Comparison of ENCODE assay signal across 8 cellular contexts in genomic region chr3:48428088-48428862, GRCh38. TPM values are rescaled to one million over a fixed set of nuclear protein-coding genes. Genes with fewer than 3 reads are reported as not detected.
DNase-seq lines count a peak whose midpoint lies in the region; ATAC-seq and TF ChIP-seq lines count a peak whose summit lies in the region.

No MANE protein-coding gene starts in this region.

- no peak for TF ChIP-seq CTCF in activated CD8-positive, alpha-beta T cell treated with anti-CD3 and anti-CD28 coated beads for 36 hours (IDR thresholded peaks at IDR 0.05)
- no peak for TF ChIP-seq CTCF in spleen (IDR thresholded peaks at IDR 0.05 in 8 of 11, conservative IDR thresholded peaks at IDR 0.05 in 3 of 11)

- H3K4me3 ChIP-seq in iPS-15b (ENCODE audit: low read depth, low read length) (peak overlapping the region; percentile 78), spleen (peak overlapping the region; percentile 70 to 83 (median 76))

- WGBS in spleen, 5 donors, result 47 to 71% (median 57%) methylated on average over 11 to 18 of the region's 18 CpGs

- peak overlapping the region; percentile 8 for H3K27ac Mint-ChIP-seq in activated CD4-positive, alpha-beta T cell treated with anti-CD3 and anti-CD28 coated beads, Interleukin-2, amount 10 ng/mL, durations not matched to agents 24 days and 14 days
- no peak overlapping the region for H3K27ac Mint-ChIP-seq in activated CD8-positive, alpha-beta T cell treated with anti-CD3 and anti-CD28 coated beads for 36 hours

- H3K9me3 Mint-ChIP-seq in activated CD4-positive, alpha-beta T cell treated with anti-CD3 and anti-CD28 coated beads, Interleukin-2, amount 10 ng/mL, durations not matched to agents 24 days and 14 days, result no peaks in the 10 kb centered on the region
- no peaks in the 10 kb centered on the region for H3K9me3 Mint-ChIP-seq in activated CD8-positive, alpha-beta T cell treated with anti-CD3 and anti-CD28 coated beads for 36 hours

- DNase-seq in activated CD4-positive, alpha-beta T cell treated with anti-CD3 and anti-CD28 coated beads, Interleukin-2, amount 10 ng/mL, durations not matched to agents 24 days and 14 days, result no peak
- no peak for DNase-seq in activated CD4-positive, alpha-beta T cell treated with anti-CD3 and anti-CD28 coated beads for 1 hour
- no peak for DNase-seq in activated CD8-positive, alpha-beta T cell treated with anti-CD3 and anti-CD28 coated beads for 36 hours
- DNase-seq in spleen (no peak), NCI-H1694 treated with DMSO at 0.1 percent for 48 hours (lab: John Stamatoyannopoulos, UW) (no peak), amniotic stem cell (lab: John Stamatoyannopoulos, UW) (no peak)

- H3K27ac ChIP-seq in spleen, result peak overlapping the region; percentile 35 to 89 (median 86)

- H3K36me3 ChIP-seq in iPS-15b (ENCODE audit: control insufficient read depth, insufficient read depth, low read length) (peaks cover 32% of the 10 kb centered on the region), spleen (peaks cover 0 to 29% (median 14%) of the 10 kb centered on the region in 6 donors)

- H3K4me1 Mint-ChIP-seq in activated CD4-positive, alpha-beta T cell treated with anti-CD3 and anti-CD28 coated beads, Interleukin-2, amount 10 ng/mL, durations not matched to agents 24 days and 14 days, result peaks cover 19% of the 10 kb centered on the region
- H3K4me1 Mint-ChIP-seq in activated CD8-positive, alpha-beta T cell treated with anti-CD3 and anti-CD28 coated beads for 36 hours (ENCODE audit: low read depth), result peaks cover 4% of the 10 kb centered on the region

- H3K4me1 ChIP-seq in iPS-15b (ENCODE audit: control insufficient read depth, insufficient read depth, low read length), result peaks cover 19% of the 10 kb centered on the region
- peaks cover 8 to 93% (median 50%) of the 10 kb centered on the region in 6 donors for H3K4me1 ChIP-seq in spleen

- peaks cover 20% of the 10 kb centered on the region for H3K27me3 Mint-ChIP-seq in activated CD4-positive, alpha-beta T cell treated with anti-CD3 and anti-CD28 coated beads, Interleukin-2, amount 10 ng/mL, durations not matched to agents 24 days and 14 days
- H3K27me3 Mint-ChIP-seq in activated CD8-positive, alpha-beta T cell treated with anti-CD3 and anti-CD28 coated beads for 36 hours, result peaks cover 6% of the 10 kb centered on the region

- TF ChIP-seq POLR2A in spleen (IDR thresholded peaks at IDR 0.05), result no peak

- POLR2A ChIA-PET in activated CD8-positive, alpha-beta T cell treated with anti-CD3 and anti-CD28 coated beads for 36 hours (lab: Charles Lee), result interaction anchor here (2.4 kb wide), 1 partner anchor 11 kb away, joined by 8 read pairs; the partner anchor contains the start of genes CCDC51 and TMA7

- intact Hi-C loops in activated CD4-positive, alpha-beta T cell treated with anti-CD3 and anti-CD28 coated beads, Interleukin-2, amount 10 ng/mL, durations not matched to agents 24 days and 14 days (cut with micrococcal nuclease), result no loop called here
- intact Hi-C loops in activated CD8-positive, alpha-beta T cell treated with anti-CD3 and anti-CD28 coated beads for 36 hours (cut with micrococcal nuclease), result no loop called here
- intact Hi-C loops in spleen (cut with DNase I; ENCODE audit: low total_unique reads), result no loop called here

- peaks cover 11% of the 10 kb centered on the region for H3K36me3 Mint-ChIP-seq in activated CD4-positive, alpha-beta T cell treated with anti-CD3 and anti-CD28 coated beads, Interleukin-2, amount 10 ng/mL, durations not matched to agents 24 days and 14 days (ENCODE audit: low read depth)
- peaks cover 10% of the 10 kb centered on the region for H3K36me3 Mint-ChIP-seq in activated CD8-positive, alpha-beta T cell treated with anti-CD3 and anti-CD28 coated beads for 36 hours (ENCODE audit: low read depth)

- CTCF ChIA-PET in activated CD8-positive, alpha-beta T cell treated with anti-CD3 and anti-CD28 coated beads for 36 hours (lab: Charles Lee), result interaction anchor here (1.0 to 2.9 kb wide), 2 partner anchors 8 to 18 kb away, joined by 3 to 17 read pairs; partner anchors contain the start of gene ATRIP

- peak overlapping the region; percentile 47 for H3K9ac ChIP-seq in iPS-15b (ENCODE audit: low read depth, low read length)

- no peaks in the 10 kb centered on the region for H3K27me3 ChIP-seq in iPS-15b (ENCODE audit: control insufficient read depth, insufficient read depth, low read length)
- H3K27me3 ChIP-seq in spleen (replicated peaks in 1 of 7), result peaks cover 0 to 25% (median 9%) of the 10 kb centered on the region in 7 donors

- H3K9me3 ChIP-seq in iPS-15b (ENCODE audit: control insufficient read depth, insufficient read depth, low read length) (no peaks in the 10 kb centered on the region), spleen (no peaks in the 10 kb centered on the region)

- no peak for ATAC-seq in activated CD8-positive, alpha-beta T cell treated with anti-CD3 and anti-CD28 coated beads for 36 hours
- ATAC-seq in HG02970 (IDR thresholded peaks at IDR 0.05; ENCODE audit: low FRiP score, unreplicated experiment), result no peak

- peak overlapping the region; percentile 58 for H3K4me3 Mint-ChIP-seq in activated CD4-positive, alpha-beta T cell treated with anti-CD3 and anti-CD28 coated beads, Interleukin-2, amount 10 ng/mL, durations not matched to agents 24 days and 14 days
- peak overlapping the region; percentile 25 for H3K4me3 Mint-ChIP-seq in activated CD8-positive, alpha-beta T cell treated with anti-CD3 and anti-CD28 coated beads for 36 hours

RNA-seq across cellular contexts. Expression of gene PLXNB1, which starts 1.6 kb away (rescaled TPM):
- total RNA-seq in activated CD4-positive, alpha-beta T cell treated with anti-CD3 and anti-CD28 coated beads, Interleukin-2, amount 10 ng/mL, durations not matched to agents 24 days and 14 days, result 5.7 and 6.5 TPM in 2 replicates
- total RNA-seq in activated CD8-positive, alpha-beta T cell treated with anti-CD3 and anti-CD28 coated beads for 36 hours, result 1 to 10 TPM; 3.7 TPM
- total RNA-seq in spleen, result 10 to 100 TPM; 31.8 to 95.9 (median 58.2) TPM
- 10 to 100 TPM; 12.3 to 58.3 (median 35.8) TPM for polyA plus RNA-seq in spleen

RNA-seq across cellular contexts. Expression of gene CCDC51, which starts 11.6 kb away (rescaled TPM):
- 24.4 and 25.9 TPM in 2 replicates for total RNA-seq in activated CD4-positive, alpha-beta T cell treated with anti-CD3 and anti-CD28 coated beads, Interleukin-2, amount 10 ng/mL, durations not matched to agents 24 days and 14 days
- total RNA-seq in activated CD8-positive, alpha-beta T cell treated with anti-CD3 and anti-CD28 coated beads for 36 hours, result 10 to 100 TPM; 25.3 to 28.3 TPM
- 10 to 100 TPM in 6 of 7 donors, 1 to 10 TPM in 1; 8.4 to 22.2 (median 18.7) TPM for total RNA-seq in spleen
- polyA plus RNA-seq in spleen, result 10 to 100 TPM; 10.2 to 15.8 (median 12.4) TPM

RNA-seq across cellular contexts. Expression of gene TMA7, which starts 11.8 kb away (rescaled TPM):
- total RNA-seq in activated CD4-positive, alpha-beta T cell treated with anti-CD3 and anti-CD28 coated beads, Interleukin-2, amount 10 ng/mL, durations not matched to agents 24 days and 14 days, result 272 and 275 TPM in 2 replicates
- 100 to 1,000 TPM; 312 to 334 TPM for total RNA-seq in activated CD8-positive, alpha-beta T cell treated with anti-CD3 and anti-CD28 coated beads for 36 hours
- total RNA-seq in spleen, result 100 to 1,000 TPM; 145 to 258 (median 170) TPM
- 100 to 1,000 TPM; 606 to 753 (median 701) TPM for polyA plus RNA-seq in spleen

RNA-seq across cellular contexts. Expression of gene ATRIP, which starts 18.3 kb away (rescaled TPM):
- 18.3 and 20.0 TPM in 2 replicates for total RNA-seq in activated CD4-positive, alpha-beta T cell treated with anti-CD3 and anti-CD28 coated beads, Interleukin-2, amount 10 ng/mL, durations not matched to agents 24 days and 14 days
- 10 to 100 TPM; 12.4 to 15.0 TPM for total RNA-seq in activated CD8-positive, alpha-beta T cell treated with anti-CD3 and anti-CD28 coated beads for 36 hours
- total RNA-seq in spleen, result 10 to 100 TPM in 1 of 7 donors, 1 to 10 TPM in 6; 6.4 to 10.0 (median 7.0) TPM
- polyA plus RNA-seq in spleen, result 1 to 10 TPM; 5.2 to 5.7 (median 5.2) TPM

RNA-seq across cellular contexts. Expression of gene FBXW12, which starts 56.3 kb away (rescaled TPM):
- total RNA-seq in activated CD4-positive, alpha-beta T cell treated with anti-CD3 and anti-CD28 coated beads, Interleukin-2, amount 10 ng/mL, durations not matched to agents 24 days and 14 days, result 0.14 and 0.28 TPM in 2 replicates
- not detected for total RNA-seq in activated CD8-positive, alpha-beta T cell treated with anti-CD3 and anti-CD28 coated beads for 36 hours
- under 1 TPM in 2 of 7 donors, not detected in 5; 0.33 to 0.42 TPM for total RNA-seq in spleen
- polyA plus RNA-seq in spleen, result not detected
